In genomic region chr13:102399791-102400618, GRCh38 we compare ENCODE assay signal across 8 cellular contexts. TPM values are rescaled to one million over a fixed set of nuclear protein-coding genes. Genes with fewer than 3 reads are reported as not detected.
A peak's percentile ranks its signal among the peaks of the same experiment; 100 is the strongest.
DNase-seq lines count a peak whose midpoint lies in the region; ATAC-seq and TF ChIP-seq lines count a peak whose summit lies in the region.

No MANE protein-coding gene starts in this region.

- H3K36me3 Mint-ChIP-seq in activated CD4-positive, alpha-beta T cell treated with anti-CD3 and anti-CD28 coated beads for 36 hours (ENCODE audit: low read depth): no peaks in the 10 kb centered on the region
- H3K36me3 Mint-ChIP-seq in activated T-helper 1 cell treated with anti-CD3 and anti-CD28 coated beads, Interleukin-12 subunit alpha, Interleukin-12 subunit beta, Interleukin-2, Interleukin-4 antibody, amounts not matched to agents 30 ng/mL and 10 ng/mL and 1 ng/mL, durations not matched to agents 14 hours and 24 hours and 36 hours (ENCODE audit: low read depth): peaks cover 1% of the 10 kb centered on the region
- no peaks in the 10 kb centered on the region for H3K36me3 Mint-ChIP-seq in osteocyte (ENCODE audit: unreplicated experiment)

- H3K36me3 ChIP-seq in HUES48 (ENCODE audit: control insufficient read depth, insufficient read depth, low read length) (no peaks in the 10 kb centered on the region), gastroesophageal sphincter (no peaks in the 10 kb centered on the region)

- no peaks in the 10 kb centered on the region for H3K9me3 Mint-ChIP-seq in activated CD4-positive, alpha-beta T cell treated with anti-CD3 and anti-CD28 coated beads for 36 hours (ENCODE audit: low read depth)
- no peaks in the 10 kb centered on the region for H3K9me3 Mint-ChIP-seq in activated T-helper 1 cell treated with anti-CD3 and anti-CD28 coated beads, Interleukin-12 subunit alpha, Interleukin-12 subunit beta, Interleukin-2, Interleukin-4 antibody, amounts not matched to agents 30 ng/mL and 10 ng/mL and 1 ng/mL, durations not matched to agents 14 hours and 24 hours and 36 hours
- H3K9me3 Mint-ChIP-seq in osteocyte (ENCODE audit: unreplicated experiment): no peaks in the 10 kb centered on the region

- CTCF ChIA-PET in activated CD4-positive, alpha-beta T cell treated with anti-CD3 and anti-CD28 coated beads for 36 hours (lab: Charles Lee): interaction anchor here (0.6 to 1.4 kb wide), 4 partner anchors 8 to 156 kb away, joined by 3 to 4 read pairs (median 3); no protein-coding TSS in a partner anchor

- H3K27ac ChIP-seq in HUES48 (ENCODE audit: low read depth, low read length) (no peak overlapping the region), gastroesophageal sphincter (peak overlapping the region in 3 of 4 donors; percentile 49 to 82 (median 65))

- POLR2A ChIA-PET in activated CD4-positive, alpha-beta T cell treated with anti-CD3 and anti-CD28 coated beads for 36 hours (lab: Charles Lee): no interaction called here

- H3K27me3 ChIP-seq in HUES48 (ENCODE audit: control insufficient read depth, insufficient read depth, low read length): peaks cover 54% of the 10 kb centered on the region
- peaks cover 39% of the 10 kb centered on the region for H3K27me3 ChIP-seq in gastroesophageal sphincter

- no peaks in the 10 kb centered on the region for H3K9me3 ChIP-seq in HUES48 (ENCODE audit: control insufficient read depth, insufficient read depth, low read length)
- H3K9me3 ChIP-seq in gastroesophageal sphincter: no peaks in the 10 kb centered on the region

- no peak overlapping the region for H3K27ac Mint-ChIP-seq in activated CD4-positive, alpha-beta T cell treated with anti-CD3 and anti-CD28 coated beads for 36 hours
- no peak overlapping the region for H3K27ac Mint-ChIP-seq in activated T-helper 1 cell treated with anti-CD3 and anti-CD28 coated beads, Interleukin-12 subunit alpha, Interleukin-12 subunit beta, Interleukin-2, Interleukin-4 antibody, amounts not matched to agents 30 ng/mL and 10 ng/mL and 1 ng/mL, durations not matched to agents 14 hours and 24 hours and 36 hours
- no peak overlapping the region for H3K27ac Mint-ChIP-seq in osteocyte (ENCODE audit: unreplicated experiment)

- peaks cover 14% of the 10 kb centered on the region for H3K4me1 ChIP-seq in HUES48 (ENCODE audit: control insufficient read depth, insufficient read depth, low read length)
- H3K4me1 ChIP-seq in gastroesophageal sphincter: peaks cover 0 to 41% (median 0%) of the 10 kb centered on the region in 3 donors

- H3K4me1 Mint-ChIP-seq in activated CD4-positive, alpha-beta T cell treated with anti-CD3 and anti-CD28 coated beads for 36 hours: peaks cover 27% of the 10 kb centered on the region
- peaks cover 34% of the 10 kb centered on the region for H3K4me1 Mint-ChIP-seq in activated T-helper 1 cell treated with anti-CD3 and anti-CD28 coated beads, Interleukin-12 subunit alpha, Interleukin-12 subunit beta, Interleukin-2, Interleukin-4 antibody, amounts not matched to agents 30 ng/mL and 10 ng/mL and 1 ng/mL, durations not matched to agents 14 hours and 24 hours and 36 hours (ENCODE audit: low read depth)
- H3K4me1 Mint-ChIP-seq in osteocyte (ENCODE audit: unreplicated experiment): peaks cover 27% of the 10 kb centered on the region

- intact Hi-C loops in activated CD4-positive, alpha-beta T cell treated with anti-CD3 and anti-CD28 coated beads for 36 hours (cut with DNase I, micrococcal nuclease): loop anchor here in 1 of 2 experiments (10.0 kb wide), 2 partner anchors 375 to 445 kb away; partner anchors contain the start of genes ERCC5 and TEX30
- intact Hi-C loops in activated T-helper 1 cell treated with anti-CD3 and anti-CD28 coated beads, Interleukin-12 subunit alpha, Interleukin-12 subunit beta, Interleukin-2, Interleukin-4 antibody, amounts not matched to agents 30 ng/mL and 10 ng/mL and 1 ng/mL, durations not matched to agents 14 hours and 24 hours and 36 hours (cut with micrococcal nuclease): loop anchor here (10.0 kb wide), 4 partner anchors 1145 to 1835 kb away; partner anchors contain the start of genes GGACT and TMTC4

- peak overlapping the region; percentile 58 for H3K4me3 Mint-ChIP-seq in activated CD4-positive, alpha-beta T cell treated with anti-CD3 and anti-CD28 coated beads for 36 hours
- peak overlapping the region; percentile 74 for H3K4me3 Mint-ChIP-seq in activated T-helper 1 cell treated with anti-CD3 and anti-CD28 coated beads, Interleukin-12 subunit alpha, Interleukin-12 subunit beta, Interleukin-2, Interleukin-4 antibody, amounts not matched to agents 30 ng/mL and 10 ng/mL and 1 ng/mL, durations not matched to agents 14 hours and 24 hours and 36 hours
- peak overlapping the region; percentile 48 for H3K4me3 Mint-ChIP-seq in osteocyte (ENCODE audit: unreplicated experiment)

- no peak for TF ChIP-seq EP300 in gastroesophageal sphincter (IDR thresholded peaks at IDR 0.05)

- H3K9ac ChIP-seq in HUES48 (ENCODE audit: low read depth, low read length): no peak overlapping the region

- DNase-seq in activated CD4-positive, alpha-beta T cell treated with anti-CD3 and anti-CD28 coated beads for 36 hours: peak; percentile 38
- DNase-seq in activated CD4-positive, alpha-beta T cell treated with anti-CD3 and anti-CD28 coated beads for 1 hour: no peak
- no peak for DNase-seq in activated T-helper 1 cell treated with anti-CD3 and anti-CD28 coated beads, Interleukin-12 subunit alpha, Interleukin-12 subunit beta, Interleukin-2, Interleukin-4 antibody, amounts not matched to agents 30 ng/mL and 10 ng/mL and 1 ng/mL, durations not matched to agents 14 hours and 24 hours and 36 hours (ENCODE audit: low spot score)
- DNase-seq in osteocyte (ENCODE audit: extremely low spot score, unreplicated experiment) (no peak), NCI-H446 treated with DMSO at 0.1 percent for 48 hours (lab: John Stamatoyannopoulos, UW) (no peak), T1000 (lab: John Stamatoyannopoulos, UW) (no peak)

- TF ChIP-seq POLR2A in gastroesophageal sphincter (IDR thresholded peaks at IDR 0.05): no peak

- peak; percentile 30 for ATAC-seq in activated CD4-positive, alpha-beta T cell treated with anti-CD3 and anti-CD28 coated beads for 36 hours
- ATAC-seq in gastroesophageal sphincter: peak; percentile 44

- peak overlapping the region; percentile 62 for H3K4me3 ChIP-seq in HUES48 (ENCODE audit: low read depth, low read length)
- peak overlapping the region; percentile 48 to 64 for H3K4me3 ChIP-seq in gastroesophageal sphincter

- peak in 1 of 4 experiments; percentile 36 for TF ChIP-seq CTCF in gastroesophageal sphincter (IDR thresholded peaks at IDR 0.05)
- peak; percentile 15 for TF ChIP-seq CTCF in osteocyte (IDR thresholded peaks at IDR 0.05)

- WGBS in gastroesophageal sphincter (ENCODE audit: low coverage in 1 of 2), 2 donors: 0% methylated on average over 4 to 6 of the region's 56 CpGs

- H3K27me3 Mint-ChIP-seq in activated CD4-positive, alpha-beta T cell treated with anti-CD3 and anti-CD28 coated beads for 36 hours: peaks cover 42% of the 10 kb centered on the region
- H3K27me3 Mint-ChIP-seq in activated T-helper 1 cell treated with anti-CD3 and anti-CD28 coated beads, Interleukin-12 subunit alpha, Interleukin-12 subunit beta, Interleukin-2, Interleukin-4 antibody, amounts not matched to agents 30 ng/mL and 10 ng/mL and 1 ng/mL, durations not matched to agents 14 hours and 24 hours and 36 hours (ENCODE audit: insufficient read depth): peaks cover 50% of the 10 kb centered on the region
- peaks cover 69% of the 10 kb centered on the region for H3K27me3 Mint-ChIP-seq in osteocyte (ENCODE audit: unreplicated experiment)

RNA-seq across cellular contexts. Expression of gene FGF14, which starts 1.8 kb away (rescaled TPM):
- total RNA-seq in activated CD4-positive, alpha-beta T cell treated with anti-CD3 and anti-CD28 coated beads for 36 hours: not detected
- total RNA-seq in activated T-helper 1 cell treated with anti-CD3 and anti-CD28 coated beads, Interleukin-12 subunit alpha, Interleukin-12 subunit beta, Interleukin-2, Interleukin-4 antibody, amounts not matched to agents 30 ng/mL and 10 ng/mL and 1 ng/mL, durations not matched to agents 14 hours and 24 hours and 36 hours: not detected in 2 replicates
- total RNA-seq in gastroesophageal sphincter: 1 to 10 TPM in 2 of 4 donors, under 1 TPM in 2; 0.31 to 2.0 (median 0.95) TPM
- 0.13 and 0.24 TPM in 2 replicates for total RNA-seq in osteocyte
